In the genomic region with DNA sequence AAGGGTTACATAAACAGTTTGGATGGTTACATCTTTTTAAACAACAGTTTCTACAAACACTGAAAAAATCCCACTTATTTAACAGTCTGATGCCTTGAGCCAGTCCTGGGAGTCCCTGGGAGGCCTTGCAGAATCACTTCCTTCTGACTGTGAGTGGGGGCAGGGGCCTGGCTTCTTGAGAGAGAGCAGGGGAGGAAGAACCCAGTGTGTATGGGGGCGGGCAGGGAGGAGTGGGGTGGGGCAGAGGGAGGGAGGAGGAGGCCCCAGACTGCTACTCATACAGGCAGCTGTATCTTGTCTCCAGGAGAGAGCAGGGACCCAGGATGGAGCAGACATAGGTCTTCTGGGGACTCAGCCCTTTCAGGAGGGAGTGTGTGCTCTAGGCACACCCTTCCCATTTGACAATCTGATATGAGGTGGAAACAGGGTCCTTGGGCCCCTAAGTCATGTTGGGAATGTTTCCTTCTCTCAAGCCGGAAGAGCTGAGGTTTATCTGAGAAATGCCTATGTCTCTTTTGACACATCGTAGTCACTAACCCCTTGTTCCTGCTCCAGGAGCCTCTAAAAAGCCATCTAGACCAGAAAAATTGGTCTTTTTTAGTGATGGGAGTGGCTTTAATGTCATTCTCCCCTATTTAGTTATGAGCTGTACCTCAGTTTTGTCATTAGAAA, we compare ENCODE assay signal across 7 cellular contexts. TPM values are rescaled to one million over a fixed set of nuclear protein-coding genes. Genes with fewer than 3 reads are reported as not detected.
A peak's percentile ranks its signal among the peaks of the same experiment; 100 is the strongest.
DNase-seq lines count a peak whose midpoint lies in the region; ATAC-seq lines count a peak whose summit lies in the region.

No MANE protein-coding gene starts in this region.

- H3K27ac Mint-ChIP-seq in activated naive CD8-positive, alpha-beta T cell treated with anti-CD3 and anti-CD28 coated beads, Interleukin-2, amount 10 ng/mL, durations not matched to agents 7 days and 5 days = peak overlapping the region; percentile 86

- peak; percentile 54 for ATAC-seq in GM18873 (IDR thresholded peaks at IDR 0.05; ENCODE audit: low FRiP score, unreplicated experiment)
- peak; percentile 82 for ATAC-seq in HG02938 (IDR thresholded peaks at IDR 0.05; ENCODE audit: unreplicated experiment)
- peak; percentile 98 for ATAC-seq in activated naive CD8-positive, alpha-beta T cell treated with anti-CD3 and anti-CD28 coated beads, Interleukin-2, amount 10 ng/mL, durations not matched to agents 7 days and 5 days (ENCODE audit: low read depth)

- POLR2A ChIA-PET in activated naive CD8-positive, alpha-beta T cell treated with anti-CD3 and anti-CD28 coated beads, Interleukin-2, amount 10 ng/mL, durations not matched to agents 7 days and 5 days (lab: Charles Lee) = interaction anchor here (0.7 to 6.1 kb wide), 14 partner anchors 9 to 58 kb away, joined by 3 to 65 read pairs (median 6); a partner anchor contains a TSS

- H3K4me3 Mint-ChIP-seq in activated naive CD8-positive, alpha-beta T cell treated with anti-CD3 and anti-CD28 coated beads, Interleukin-2, amount 10 ng/mL, durations not matched to agents 7 days and 5 days = peak overlapping the region; percentile 66

- H3K9me3 Mint-ChIP-seq in activated naive CD8-positive, alpha-beta T cell treated with anti-CD3 and anti-CD28 coated beads, Interleukin-2, amount 10 ng/mL, durations not matched to agents 7 days and 5 days = no peaks in the 10 kb centered on the region

- H3K36me3 Mint-ChIP-seq in activated naive CD8-positive, alpha-beta T cell treated with anti-CD3 and anti-CD28 coated beads, Interleukin-2, amount 10 ng/mL, durations not matched to agents 7 days and 5 days = peaks cover 48% of the 10 kb centered on the region

- peaks cover 73% of the 10 kb centered on the region for H3K4me1 Mint-ChIP-seq in activated naive CD8-positive, alpha-beta T cell treated with anti-CD3 and anti-CD28 coated beads, Interleukin-2, amount 10 ng/mL, durations not matched to agents 7 days and 5 days

- no peaks in the 10 kb centered on the region for H3K27me3 Mint-ChIP-seq in activated naive CD8-positive, alpha-beta T cell treated with anti-CD3 and anti-CD28 coated beads, Interleukin-2, amount 10 ng/mL, durations not matched to agents 7 days and 5 days

- DNase-seq in RPMI8226 (peak; percentile 44), islet precursor cell (peak; percentile 91), NCI-H748 (lab: John Stamatoyannopoulos, UW; ENCODE audit: unreplicated experiment) (no peak)
- peak; percentile 65 for DNase-seq in activated naive CD8-positive, alpha-beta T cell treated with anti-CD3 and anti-CD28 coated beads, Interleukin-2, amount 10 ng/mL, durations not matched to agents 7 days and 5 days
- DNase-seq in stimulated activated CD4-positive, alpha-beta T cell treated with anti-CD3 and anti-CD28 coated beads, TNF-alpha, amount 100 ng/mL, for 4 hours (ENCODE audit: low read depth in 3 of 3) = peak in 2 of 3 experiments; percentile 53 to 61

RNA-seq across cellular contexts. Expression of a gene that starts 52.8 kb away (rescaled TPM):
- 100 to 1,000 TPM; 228 to 238 TPM for total RNA-seq in activated naive CD8-positive, alpha-beta T cell treated with anti-CD3 and anti-CD28 coated beads, Interleukin-2, amount 10 ng/mL, durations not matched to agents 7 days and 5 days
